ENCODE assay signal across 1 cellular context in the genomic region with DNA sequence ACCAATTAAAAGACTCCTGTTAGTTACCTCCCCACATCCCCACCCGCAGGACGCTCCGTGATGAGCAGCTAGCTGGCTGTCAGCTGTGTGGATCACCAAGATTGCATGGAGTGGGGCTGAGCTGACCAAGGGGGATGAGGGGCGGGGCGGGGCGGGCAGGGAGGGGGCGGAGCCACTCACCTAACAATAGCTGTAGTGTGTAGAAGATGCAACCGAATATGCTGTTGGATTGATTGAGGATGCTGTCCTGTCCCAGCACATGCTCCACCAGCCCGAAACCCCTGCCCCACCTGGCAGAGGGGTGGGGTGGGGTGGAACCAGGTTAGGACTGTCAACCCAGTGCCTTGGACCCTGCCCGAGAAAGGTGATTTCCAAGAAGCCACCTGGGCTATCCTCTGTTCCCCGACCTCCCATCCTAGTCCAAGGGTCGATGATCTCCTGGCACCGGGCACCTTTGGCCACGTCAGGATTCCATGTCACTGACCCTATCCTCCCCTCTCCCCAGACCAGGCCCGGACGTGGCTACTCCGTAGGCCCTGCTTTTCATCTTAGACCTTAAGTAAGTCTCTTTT.
TF ChIP-seq lines count a peak whose summit lies in the region.

No MANE protein-coding gene starts in this region.

TF ChIP-seq in IMR-90, 13 proteins besides CTCF, POLR2A, EP300 and RAD21 (continued from another document):
- no peak for TF ChIP-seq MXI1 (IDR thresholded peaks at IDR 0.05; ENCODE audit: borderline replicate concordance, low read depth, low read length)
- no peak for TF ChIP-seq CEBPB (IDR thresholded peaks at IDR 0.05; ENCODE audit: low read depth, low read length)
- no peak for TF ChIP-seq BHLHE40 (IDR thresholded peaks at IDR 0.05; ENCODE audit: low read depth, low read length)
- TF ChIP-seq FOS (IDR thresholded peaks at IDR 0.05; ENCODE audit: low read depth, low read length): no peak
- no peak for TF ChIP-seq NFE2L2 (IDR thresholded peaks at IDR 0.05; ENCODE audit: low read depth, low read length)
- TF ChIP-seq, protein P1, sequence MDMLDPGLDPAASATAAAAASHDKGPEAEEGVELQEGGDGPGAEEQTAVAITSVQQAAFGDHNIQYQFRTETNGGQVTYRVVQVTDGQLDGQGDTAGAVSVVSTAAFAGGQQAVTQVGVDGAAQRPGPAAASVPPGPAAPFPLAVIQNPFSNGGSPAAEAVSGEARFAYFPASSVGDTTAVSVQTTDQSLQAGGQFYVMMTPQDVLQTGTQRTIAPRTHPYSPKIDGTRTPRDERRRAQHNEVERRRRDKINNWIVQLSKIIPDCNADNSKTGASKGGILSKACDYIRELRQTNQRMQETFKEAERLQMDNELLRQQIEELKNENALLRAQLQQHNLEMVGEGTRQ (IDR thresholded peaks at IDR 0.05; ENCODE audit: low read depth, low read length): no peak
- TF ChIP-seq MAFK (IDR thresholded peaks at IDR 0.05; ENCODE audit: low read depth, low read length): no peak
- TF ChIP-seq SMC3 (IDR thresholded peaks at IDR 0.05; ENCODE audit: low read depth, low read length): no peak
- no peak for TF ChIP-seq RCOR1 (IDR thresholded peaks at IDR 0.05; ENCODE audit: insufficient replicate concordance, low read length)
TF ChIP-seq in IMR-90: peak in this region for 0.
